33 cellular contexts compared by ENCODE assay signal in genomic region chr2:30441023-30441422, GRCh38.
"Had no signal": no experiment of that assay in that cellular context is flagged by ENCODE, and none has a peak within 500 bp of the region (broad histone marks: within the 10 kb centered on the region; RNA-seq: fewer than 3 reads in every experiment).

No MANE protein-coding gene starts in this region.

- H3K4me3 ChIP-seq: SJSA1 had no signal

- H3K36me3 Mint-ChIP-seq: activated CD4-positive, alpha-beta memory T cell treated with anti-CD3 and anti-CD28 coated beads for 36 hours; activated naive CD4-positive, alpha-beta T cell treated with anti-CD3 and anti-CD28 coated beads, Interleukin-2, amount 10 ng/mL, durations not matched to agents 7 days and 5 days; WTC11 had no signal

- ATAC-seq: activated CD4-positive, CD25-positive, alpha-beta regulatory T cell treated with anti-CD3 and anti-CD28 coated beads, Interleukin-2, amount 50 U/mL, for 24 hours; activated T-cell treated with anti-CD3 and anti-CD28 coated beads, Interleukin-2, amount 50 U/mL, for 4 hours; Panc1; WTC11 had no signal

- FAIRE-seq: TTC549 had no signal

- H3K27me3 Mint-ChIP-seq: activated CD4-positive, alpha-beta memory T cell treated with anti-CD3 and anti-CD28 coated beads for 36 hours; activated naive CD8-positive, alpha-beta T cell treated with anti-CD3 and anti-CD28 coated beads for 36 hours had no signal

- H3K27ac Mint-ChIP-seq: activated CD4-positive, alpha-beta memory T cell treated with anti-CD3 and anti-CD28 coated beads for 36 hours; activated naive CD4-positive, alpha-beta T cell treated with anti-CD3 and anti-CD28 coated beads, Interleukin-2, amount 10 ng/mL, durations not matched to agents 7 days and 5 days; activated naive CD8-positive, alpha-beta T cell treated with anti-CD3 and anti-CD28 coated beads for 36 hours; activated T-helper 1 cell treated with anti-CD3 and anti-CD28 coated beads, Interleukin-12 subunit alpha, Interleukin-12 subunit beta, Interleukin-2, Interleukin-4 antibody, amounts not matched to agents 30 ng/mL and 10 ng/mL and 1 ng/mL, durations not matched to agents 14 hours and 24 hours and 36 hours; T-helper 1 cell treated with Interleukin-12 subunit alpha and Interleukin-12 subunit beta and Interleukin-4 antibody, amounts not matched to agents 30 μg/mL and 1 μg/mL, for 36 hours; T-helper 2 cell treated with Interferon-gamma antibody and Interleukin-4, amounts not matched to agents 5 μg/mL and 100 μg/mL, for 36 hours had no signal

- H3K4me3 Mint-ChIP-seq: activated CD4-positive, alpha-beta memory T cell treated with anti-CD3 and anti-CD28 coated beads for 36 hours; activated naive CD4-positive, alpha-beta T cell treated with anti-CD3 and anti-CD28 coated beads, Interleukin-2, amount 10 ng/mL, durations not matched to agents 7 days and 5 days; activated naive CD8-positive, alpha-beta T cell treated with anti-CD3 and anti-CD28 coated beads for 36 hours; activated T-cell treated with anti-CD3 and anti-CD28 coated beads, Interleukin-2, amount 50 U/mL, for 4 hours; activated T-helper 1 cell treated with anti-CD3 and anti-CD28 coated beads, Interleukin-12 subunit alpha, Interleukin-12 subunit beta, Interleukin-2, Interleukin-4 antibody, amounts not matched to agents 30 ng/mL and 10 ng/mL and 1 ng/mL, durations not matched to agents 14 hours and 24 hours and 36 hours; T-helper 1 cell treated with Interleukin-12 subunit alpha and Interleukin-12 subunit beta and Interleukin-4 antibody, amounts not matched to agents 30 μg/mL and 1 μg/mL, for 36 hours; T-helper 2 cell treated with Interferon-gamma antibody and Interleukin-4, amounts not matched to agents 5 μg/mL and 100 μg/mL, for 36 hours; WTC11 had no signal

- H3K36me3 ChIP-seq: brain microvascular endothelial cell, SJSA1 had no signal

- DNase-seq: activated CD4-positive, alpha-beta memory T cell treated with anti-CD3 and anti-CD28 coated beads for 36 hours; activated CD4-positive, alpha-beta T cell treated with anti-CD3 and anti-CD28 coated beads for 4 hours; activated CD4-positive, alpha-beta T cell treated with anti-CD3 and anti-CD28 coated beads, Interleukin-2, amount 50 U/mL, for 1 hour; activated CD8-positive, alpha-beta memory T cell treated with anti-CD3 and anti-CD28 coated beads, Interleukin-2, amount 50 U/mL, for 4 hours; activated gamma-delta T cell treated with Interleukin-2 at 50 U/mL for 16 hours; activated naive CD4-positive, alpha-beta T cell treated with anti-CD3 and anti-CD28 coated beads, Interleukin-2, amount 10 ng/mL, durations not matched to agents 7 days and 5 days; activated naive CD8-positive, alpha-beta T cell treated with anti-CD3 and anti-CD28 coated beads for 36 hours; activated T-cell treated with anti-CD3 and anti-CD28 coated beads for 4 hours; activated T-cell treated with anti-CD3 and anti-CD28 coated beads, Interleukin-2, amount 50 U/mL, for 4 hours; amniotic stem cell; aorta; brain microvascular endothelial cell; central memory CD4-positive, alpha-beta T cell; NCI-H1092 treated with DMSO at 0.1 percent for 48 hours; NCI-H1417; NCI-H146; NCI-H187; NCI-H2029 treated with DMSO at 0.1 percent for 48 hours; NCI-H2107; NCI-H2171; NCI-H510A; NCI-H526; NCI-H748 treated with DMSO at 0.1 percent for 48 hours; SHP77 treated with DMSO at 0.1 percent for 48 hours; SK-N-SH had no signal

- H3K9me3 Mint-ChIP-seq: activated CD4-positive, alpha-beta memory T cell treated with anti-CD3 and anti-CD28 coated beads for 36 hours; activated naive CD4-positive, alpha-beta T cell treated with anti-CD3 and anti-CD28 coated beads, Interleukin-2, amount 10 ng/mL, durations not matched to agents 7 days and 5 days; activated naive CD8-positive, alpha-beta T cell treated with anti-CD3 and anti-CD28 coated beads for 36 hours; activated T-cell treated with anti-CD3 and anti-CD28 coated beads, Interleukin-2, amount 50 U/mL, for 4 hours; activated T-helper 1 cell treated with anti-CD3 and anti-CD28 coated beads, Interleukin-12 subunit alpha, Interleukin-12 subunit beta, Interleukin-2, Interleukin-4 antibody, amounts not matched to agents 30 ng/mL and 10 ng/mL and 1 ng/mL, durations not matched to agents 14 hours and 24 hours and 36 hours; T-helper 1 cell treated with Interleukin-12 subunit alpha and Interleukin-12 subunit beta and Interleukin-4 antibody, amounts not matched to agents 30 μg/mL and 1 μg/mL, for 36 hours; T-helper 2 cell treated with Interferon-gamma antibody and Interleukin-4, amounts not matched to agents 5 μg/mL and 100 μg/mL, for 36 hours; WTC11 had no signal

- H3K27me3 ChIP-seq: brain microvascular endothelial cell, SJSA1 had no signal

- H3K9ac ChIP-seq: SK-N-SH had no signal

- H3K4me2 ChIP-seq: SK-N-SH had no signal

- H3K27ac ChIP-seq: brain microvascular endothelial cell, SJSA1 had no signal

- H3K9me3 ChIP-seq: SJSA1, SK-N-SH had no signal
